ENCODE assay signal across 23 cellular contexts in the genomic region with DNA sequence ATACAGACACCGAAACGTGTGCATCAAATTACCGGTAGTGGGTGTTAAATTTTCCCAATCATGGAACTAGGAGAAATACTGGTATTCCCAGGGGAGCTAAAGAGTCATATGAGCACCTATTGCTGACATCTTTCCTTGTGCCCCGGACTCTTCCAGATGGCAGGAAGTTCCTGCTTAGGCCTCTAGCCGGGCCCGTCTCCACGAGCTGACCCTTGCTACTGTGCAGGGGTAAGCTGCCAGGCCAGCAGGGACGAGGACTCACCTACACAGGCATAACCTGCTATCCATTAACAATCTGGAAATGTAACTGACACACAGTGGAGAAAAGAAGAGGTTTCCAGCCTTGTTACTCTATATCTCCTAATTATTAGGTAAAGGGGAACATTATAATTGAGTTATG.
"Had no signal": no experiment of that assay in that cellular context is flagged by ENCODE, and none has a peak within 500 bp of the region (broad histone marks: within the 10 kb centered on the region; RNA-seq: fewer than 3 reads in every experiment).

No MANE protein-coding gene starts in this region.

- H3K4me1 Mint-ChIP-seq: naive thymus-derived CD8-positive, alpha-beta T cell; stimulated activated memory B cell treated with anti-CD40 and anti-IgM and Interleukin-4, amounts not matched to agents 10 μg/mL and 1 μg/mL and 100 μg/mL, for 72 hours had no signal

- H3K36me3 Mint-ChIP-seq: naive thymus-derived CD8-positive, alpha-beta T cell; stimulated activated memory B cell treated with anti-CD40 and anti-IgM and Interleukin-4, amounts not matched to agents 10 μg/mL and 1 μg/mL and 100 μg/mL, for 72 hours had no signal

- H3K9me3 ChIP-seq: colonic mucosa, heart left ventricle, mucosa of descending colon, pancreas, psoas muscle, right lobe of liver, spleen, testis, transverse colon had no signal

- H3K27me3 ChIP-seq: colonic mucosa, heart left ventricle, pancreas, right lobe of liver, spleen, testis, transverse colon had no signal

- H3K4me3 Mint-ChIP-seq: naive thymus-derived CD8-positive, alpha-beta T cell; neural crest cell; stimulated activated memory B cell treated with anti-CD40 and anti-IgM and Interleukin-4, amounts not matched to agents 10 μg/mL and 1 μg/mL and 100 μg/mL, for 72 hours; stimulated activated naive CD8-positive, alpha-beta T cell treated with anti-CD3 and anti-CD28 coated beads, Interleukin-15, Interleukin-2, amounts not matched to agents 100 ng/mL and 50 ng/mL, for 24 hours had no signal

- FAIRE-seq: frontal cortex, pancreas had no signal

- H3K36me3 ChIP-seq: colonic mucosa, heart left ventricle, pancreas, right lobe of liver, spleen, transverse colon had no signal

- ATAC-seq: heart left ventricle; left colon; left ventricle myocardium superior; mucosa of descending colon; naive thymus-derived CD8-positive, alpha-beta T cell; psoas muscle; right lobe of liver; stimulated activated memory B cell treated with anti-CD40 and anti-IgM and Interleukin-4, amounts not matched to agents 10 μg/mL and 1 μg/mL and 100 μg/mL, for 72 hours had no signal

- H3K4me3 ChIP-seq: colonic mucosa, heart left ventricle, lung, mucosa of descending colon, pancreas, psoas muscle, right lobe of liver, spleen, testis, transverse colon had no signal

- H3K27ac ChIP-seq: colonic mucosa, heart left ventricle, psoas muscle, right lobe of liver, spleen, testis, transverse colon had no signal

- DNase-seq: colonic mucosa; heart left ventricle; hippocampal formation; left colon; left ventricle myocardium superior; mucosa of descending colon; naive thymus-derived CD8-positive, alpha-beta T cell; occipital lobe; pancreas; psoas muscle; retina; right lobe of liver; spleen; stimulated activated CD4-positive, alpha-beta T cell treated with anti-CD3 and anti-CD28 coated beads, Interleukin-15, amount 100 ng/mL, for 24 hours; stimulated activated CD4-positive, alpha-beta T cell treated with anti-CD3 and anti-CD28 coated beads, Interleukin-1b, Interleukin-23, amount 100 ng/mL, for 48 hours; stimulated activated CD4-positive, alpha-beta T cell treated with anti-CD3 and anti-CD28 coated beads, Interleukin-4, amount 100 ng/mL, for 24 hours; testis; transverse colon had no signal

- H3K4me1 ChIP-seq: colonic mucosa, psoas muscle, right lobe of liver, spleen, testis, transverse colon had no signal

- H3K9me3 Mint-ChIP-seq: naive thymus-derived CD8-positive, alpha-beta T cell; stimulated activated memory B cell treated with anti-CD40 and anti-IgM and Interleukin-4, amounts not matched to agents 10 μg/mL and 1 μg/mL and 100 μg/mL, for 72 hours; stimulated activated naive CD8-positive, alpha-beta T cell treated with anti-CD3 and anti-CD28 coated beads, Interleukin-15, Interleukin-2, amounts not matched to agents 100 ng/mL and 50 ng/mL, for 24 hours had no signal

- H3K27me3 Mint-ChIP-seq: stimulated activated naive CD8-positive, alpha-beta T cell treated with anti-CD3 and anti-CD28 coated beads, Interleukin-15, Interleukin-2, amounts not matched to agents 100 ng/mL and 50 ng/mL, for 24 hours had no signal

- H3K27ac Mint-ChIP-seq: naive thymus-derived CD8-positive, alpha-beta T cell; stimulated activated memory B cell treated with anti-CD40 and anti-IgM and Interleukin-4, amounts not matched to agents 10 μg/mL and 1 μg/mL and 100 μg/mL, for 72 hours; stimulated activated naive CD8-positive, alpha-beta T cell treated with anti-CD3 and anti-CD28 coated beads, Interleukin-15, Interleukin-2, amounts not matched to agents 100 ng/mL and 50 ng/mL, for 24 hours had no signal
